ENCODE assay signal across 26 cellular contexts in the genomic region with DNA sequence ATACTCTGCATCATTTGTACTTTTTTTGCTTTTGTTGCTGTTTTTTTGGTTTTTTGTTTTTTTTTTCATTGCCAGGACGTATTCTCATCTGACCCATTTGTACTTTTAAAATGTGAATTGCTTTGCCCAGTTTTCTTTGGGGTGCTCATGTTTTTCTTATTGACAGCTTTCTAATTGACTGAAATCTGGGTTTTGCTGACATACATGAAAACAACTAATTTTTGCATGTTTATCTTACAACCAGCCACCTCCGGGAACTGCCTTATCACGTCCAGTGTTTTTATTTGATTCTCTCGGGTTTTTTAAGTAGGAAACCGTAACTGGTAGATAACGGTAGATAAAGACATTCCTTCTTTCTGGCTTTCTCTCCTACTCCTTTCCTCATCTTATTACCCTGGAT. TPM values are rescaled to one million over a fixed set of nuclear protein-coding genes. Genes with fewer than 3 reads are reported as not detected.
"Had no signal": no experiment of that assay in that cellular context is flagged by ENCODE, and none has a peak within 500 bp of the region (broad histone marks: within the 10 kb centered on the region; RNA-seq: fewer than 3 reads in every experiment).

No MANE protein-coding gene starts in this region.

- H2AFZ ChIP-seq: neural progenitor cell had no signal

- FAIRE-seq: frontal cortex had no signal

- H3K9me3 ChIP-seq: colonic mucosa, prostate gland, uterus had no signal

- H3K4me1 ChIP-seq: colonic mucosa, esophagus muscularis mucosa, left ventricle myocardium inferior, prostate gland, right atrium auricular region, sigmoid colon, transverse colon, upper lobe of right lung, uterus had no signal

- H3K4me3 ChIP-seq: colonic mucosa, esophagus muscularis mucosa, left ventricle myocardium inferior, lung, neural progenitor cell, prostate gland, right atrium auricular region, sigmoid colon, transverse colon, upper lobe of right lung, uterus had no signal

- H3K36me3 ChIP-seq: colonic mucosa, esophagus muscularis mucosa, left ventricle myocardium inferior, neural progenitor cell, prostate gland, right atrium auricular region, sigmoid colon, transverse colon, upper lobe of right lung, uterus had no signal

- H3K4me2 ChIP-seq: neural progenitor cell had no signal

- H3K27ac ChIP-seq: colonic mucosa, esophagus muscularis mucosa, left ventricle myocardium inferior, neural progenitor cell, prostate gland, right atrium auricular region, sigmoid colon, transverse colon, upper lobe of right lung, uterus had no signal

- H3K27me3 ChIP-seq: colonic mucosa, right atrium auricular region, uterus had no signal

- DNase-seq: colonic mucosa; effector CD8-positive, alpha-beta T cell; endodermal cell; hypothalamus; immature natural killer cell; islet precursor cell; kidney glomerular epithelial cell; left colon; left ventricle myocardium inferior; midbrain; naive thymus-derived CD4-positive, alpha-beta T cell; sigmoid colon; stimulated activated CD4-positive, alpha-beta T cell treated with anti-CD3 and anti-CD28 coated beads, Interleukin-2, amount 100 ng/mL, for 24 hours; stimulated activated CD4-positive, alpha-beta T cell treated with anti-CD3 and anti-CD28 coated beads, Interleukin-4, amount 100 ng/mL, for 24 hours; stimulated activated naive CD8-positive, alpha-beta T cell treated with anti-CD3 and anti-CD28 coated beads, Interleukin-15, Interleukin-2, amounts not matched to agents 100 U/mL and 50 U/mL, for 24 hours; substantia nigra; transverse colon; upper lobe of right lung; uterus had no signal

- H3K9ac ChIP-seq: neural progenitor cell had no signal

- ATAC-seq: left colon; naive thymus-derived CD4-positive, alpha-beta T cell; stimulated activated memory B cell treated with anti-CD40 and anti-IgM and Interleukin-4, amounts not matched to agents 10 μg/mL and 1 μg/mL and 100 μg/mL, for 72 hours; stimulated activated naive CD8-positive, alpha-beta T cell treated with anti-CD3 and anti-CD28 coated beads, Interleukin-15, Interleukin-2, amounts not matched to agents 100 U/mL and 50 U/mL, for 24 hours; upper lobe of right lung had no signal

RNA-seq across cellular contexts. Expression of a gene that starts 38.6 kb away (rescaled TPM):
- polyA plus RNA-seq: immature natural killer cell; naive thymus-derived CD4-positive, alpha-beta T cell had no signal
